ENCODE assay signal across 8 cellular contexts in the genomic region with DNA sequence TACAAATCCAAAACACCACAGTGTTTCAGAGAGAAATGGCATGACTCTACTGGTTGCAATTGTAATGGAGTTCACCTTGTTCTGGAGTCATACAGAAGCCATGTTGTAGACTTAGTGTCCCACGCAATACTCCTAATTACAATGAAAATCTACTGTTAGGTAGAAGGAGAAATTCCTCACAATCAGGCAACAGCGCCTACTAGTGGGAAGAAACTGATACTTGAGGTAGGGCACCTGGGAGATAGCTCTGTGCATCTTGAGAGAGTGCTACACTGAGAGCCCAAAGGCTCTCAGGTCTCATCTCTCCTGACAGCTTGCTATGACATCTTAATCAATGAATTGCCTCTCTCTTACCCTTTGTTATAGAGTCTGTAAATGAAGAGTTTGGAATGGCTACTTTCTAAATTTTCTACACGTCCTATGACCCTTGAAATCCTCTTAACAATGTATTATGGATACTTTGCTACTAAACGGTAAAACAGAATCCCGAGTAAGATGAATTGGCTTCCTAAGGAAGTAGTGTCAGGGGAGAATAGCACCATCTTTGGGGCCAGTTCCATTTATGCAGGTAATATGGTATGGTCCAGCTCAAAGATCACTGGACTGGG.
DNase-seq lines count a peak whose midpoint lies in the region; ATAC-seq and TF ChIP-seq lines count a peak whose summit lies in the region.

No MANE protein-coding gene starts in this region.

- TF ChIP-seq CTCF in GM12865 (IDR thresholded peaks at IDR 0.05; ENCODE audit: insufficient read depth, low read depth, low read length, missing control alignments) (peak; percentile 91), LNCaP clone FGC (IDR thresholded peaks at IDR 0.05; ENCODE audit: control insufficient read depth, extremely low read depth, insufficient read depth) (peak; percentile 33), fibroblast of villous mesenchyme (IDR thresholded peaks at IDR 0.05; ENCODE audit: insufficient read depth, low read depth, low read length) (peak; percentile 54)

- H3K4me3 ChIP-seq in GM12865 (ENCODE audit: low read depth, low read length) (no peak overlapping the region), LNCaP clone FGC (ENCODE audit: low read depth, low read length) (no peak overlapping the region), fibroblast of villous mesenchyme (ENCODE audit: low read depth, low read length) (no peak overlapping the region)

- DNase-seq in GM12865 (ENCODE audit: low read depth) (peak; percentile 59), LNCaP clone FGC (ENCODE audit: low read depth) (no peak), fibroblast of villous mesenchyme (ENCODE audit: low read depth) (no peak), NCI-H2227 treated with DMSO at 0.1 percent for 48 hours (lab: John Stamatoyannopoulos, UW) (no peak)
- peak; percentile 42 to 44 for DNase-seq in activated CD8-positive, alpha-beta memory T cell treated with anti-CD3 and anti-CD28 coated beads for 4 hours (ENCODE audit: low read depth in 2 of 2)
- DNase-seq in stimulated activated CD4-positive, alpha-beta T cell treated with anti-CD3 and anti-CD28 coated beads, TNF-alpha, amount 100 ng/mL, for 1 hour (ENCODE audit: low read depth in 3 of 3, low spot score in 1 of 3) = peak in 2 of 3 donors; percentile 28 to 34

- no peak for ATAC-seq in GM21526 (IDR thresholded peaks at IDR 0.05; ENCODE audit: low FRiP score, unreplicated experiment)
- ATAC-seq in HG02938 (IDR thresholded peaks at IDR 0.05; ENCODE audit: unreplicated experiment) = no peak

Comparison
In these comparisons a context has a peak if more than half of its experiments do, and no peak if none do; other contexts are left out.
1. DNase-seq: peak in GM12865 (single experiment), activated CD8-positive, alpha-beta memory T cell treated with anti-CD3 and anti-CD28 coated beads for 4 hours (2 of 2) and stimulated activated CD4-positive, alpha-beta T cell treated with anti-CD3 and anti-CD28 coated beads, TNF-alpha, amount 100 ng/mL, for 1 hour (2 of 3); none in LNCaP clone FGC (single experiment), fibroblast of villous mesenchyme (single experiment) and NCI-H2227 treated with DMSO at 0.1 percent for 48 hours (single experiment).
2. CTCF ChIP-seq: peak in every context shown above with its lines; median percentile 91 in GM12865; 54 in fibroblast of villous mesenchyme; 33 in LNCaP clone FGC.